Comparison of ENCODE assay signal across 8 cellular contexts in the genomic region with DNA sequence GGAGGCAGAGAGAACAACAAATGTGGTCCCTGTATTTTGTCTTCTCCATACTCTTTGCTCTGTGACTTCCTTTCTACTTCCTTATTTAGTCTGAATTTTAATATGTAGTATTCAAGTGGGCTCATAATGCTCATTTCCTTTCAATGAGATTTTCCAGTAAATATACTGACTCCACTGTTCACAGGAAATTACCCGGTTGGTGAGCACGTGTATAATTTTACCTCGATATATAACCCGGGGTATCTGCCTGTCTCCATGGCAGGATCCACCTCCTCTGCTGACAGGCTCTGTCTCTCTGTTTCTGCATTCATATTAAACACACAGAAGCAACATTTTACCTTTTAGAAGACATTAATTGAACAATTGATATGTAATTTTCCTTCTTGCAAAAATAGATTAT.
A peak's percentile ranks its signal among the peaks of the same experiment; 100 is the strongest.
DNase-seq lines count a peak whose midpoint lies in the region; TF ChIP-seq lines count a peak whose summit lies in the region.

No MANE protein-coding gene starts in this region.

- 11% methylated on average over 4 of the region's 4 CpGs for WGBS in esophagus muscularis mucosa

- H3K4me1 ChIP-seq in esophagus muscularis mucosa = peaks cover 38 to 41% (median 39%) of the 10 kb centered on the region in 4 donors

- DNase-seq in DMS114 treated with DMSO at 0.1 percent for 48 hours (lab: John Stamatoyannopoulos, UW; ENCODE audit: unreplicated experiment) = peak; percentile 47
- peak; percentile 43 for DNase-seq in NOMO-1 treated with DMSO at 0.1 percent for 48 hours (lab: John Stamatoyannopoulos, UW; ENCODE audit: unreplicated experiment)
- DNase-seq in esophagus muscularis mucosa (ENCODE audit: extremely low spot score) = no peak
- peak; percentile 68 for DNase-seq in pulmonary artery endothelial cell (ENCODE audit: low read depth, low spot score)
- DNase-seq in DMS 273 (lab: John Stamatoyannopoulos, UW; ENCODE audit: unreplicated experiment) = no peak
- no peak for DNase-seq in posterior vena cava (ENCODE audit: low spot score)
- DNase-seq in NCI-H748 (lab: John Stamatoyannopoulos, UW; ENCODE audit: unreplicated experiment) = no peak
- no peak for DNase-seq in NCI-H748 treated with DMSO at 0.1 percent for 48 hours (lab: John Stamatoyannopoulos, UW)

- H3K27me3 ChIP-seq in esophagus muscularis mucosa = no peaks in the 10 kb centered on the region

- H3K4me3 ChIP-seq in esophagus muscularis mucosa = peak overlapping the region in 2 of 4 donors; percentile 19 to 35

- intact Hi-C loops in esophagus muscularis mucosa (cut with DNase I) (loop anchor here (2.0 kb wide), 1 partner anchor 289 kb away; no protein-coding TSS in a partner anchor), posterior vena cava (cut with DNase I) (loop anchor here (5.0 to 10.0 kb wide), 3 partner anchors 85 to 288 kb away; a partner anchor contains a TSS)

- no peak for TF ChIP-seq POLR2A in esophagus muscularis mucosa (IDR thresholded peaks at IDR 0.05; ENCODE audit: low read depth)

- no peak for TF ChIP-seq EP300 in esophagus muscularis mucosa (IDR thresholded peaks at IDR 0.05)

- no peaks in the 10 kb centered on the region for H3K9me3 ChIP-seq in esophagus muscularis mucosa

- H3K36me3 ChIP-seq in esophagus muscularis mucosa = no peaks in the 10 kb centered on the region

- H3K27ac ChIP-seq in esophagus muscularis mucosa (replicated peaks in 1 of 4) = peak overlapping the region; percentile 58 to 78 (median 70)

- TF ChIP-seq CTCF in esophagus muscularis mucosa (IDR thresholded peaks at IDR 0.05) = no peak

Comparison
In these comparisons a context has a peak if more than half of its experiments do, and no peak if none do; other contexts are left out.
1. DNase-seq: peak in DMS114 treated with DMSO at 0.1 percent for 48 hours (single experiment), NOMO-1 treated with DMSO at 0.1 percent for 48 hours (single experiment) and pulmonary artery endothelial cell (single experiment); none in esophagus muscularis mucosa (single experiment), DMS 273 (single experiment), posterior vena cava (single experiment), NCI-H748 (single experiment) and NCI-H748 treated with DMSO at 0.1 percent for 48 hours (single experiment).